ENCODE assay signal across 1 cellular context in the genomic region with DNA sequence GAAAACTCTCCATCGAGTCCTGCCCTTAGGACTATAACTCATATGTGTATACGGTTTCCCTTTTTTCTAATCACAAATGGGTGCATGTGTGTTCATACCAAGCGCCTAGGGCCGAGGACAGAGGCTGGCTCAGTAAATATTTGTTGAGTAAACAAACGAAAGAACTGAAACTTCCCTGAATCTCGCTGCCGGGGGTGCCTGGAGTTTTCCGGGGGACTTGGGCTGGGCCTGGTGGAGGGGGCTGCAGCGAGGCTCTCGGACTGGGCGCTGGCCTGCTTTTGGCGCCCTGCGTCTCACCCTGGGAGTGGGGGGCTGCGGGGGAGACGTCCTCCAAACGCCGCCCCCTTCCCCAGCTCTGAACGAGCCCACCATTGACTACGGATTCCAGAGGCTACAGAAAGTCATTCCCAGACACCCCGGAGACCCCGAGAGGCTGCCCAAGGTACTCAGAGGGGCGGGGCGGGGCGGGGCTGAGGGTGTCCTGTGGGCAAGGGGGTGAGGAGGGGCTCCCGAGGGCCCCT.
TF ChIP-seq lines count a peak whose summit lies in the region.

No MANE protein-coding gene starts in this region.

TF ChIP-seq in H1, 55 proteins besides CTCF, POLR2A, EP300 and RAD21:
- TF ChIP-seq CHD1 (IDR thresholded peaks at IDR 0.05; ENCODE audit: low read depth, low read length) (no peak), NRF1 (IDR thresholded peaks at IDR 0.05; ENCODE audit: low read depth, low read length) (no peak), RNF2 (IDR thresholded peaks at IDR 0.05; ENCODE audit: borderline replicate concordance, low read depth, low read length, missing control alignments, poor library complexity, severe bottlenecking) (no peak), TCF12 (IDR thresholded peaks at IDR 0.05; ENCODE audit: low read depth, low read length) (no peak), BRCA1 (IDR thresholded peaks at IDR 0.05; ENCODE audit: low read depth, low read length) (no peak), ATF2 (IDR thresholded peaks at IDR 0.05; ENCODE audit: low read length) (no peak)
- TF ChIP-seq, protein P1, sequence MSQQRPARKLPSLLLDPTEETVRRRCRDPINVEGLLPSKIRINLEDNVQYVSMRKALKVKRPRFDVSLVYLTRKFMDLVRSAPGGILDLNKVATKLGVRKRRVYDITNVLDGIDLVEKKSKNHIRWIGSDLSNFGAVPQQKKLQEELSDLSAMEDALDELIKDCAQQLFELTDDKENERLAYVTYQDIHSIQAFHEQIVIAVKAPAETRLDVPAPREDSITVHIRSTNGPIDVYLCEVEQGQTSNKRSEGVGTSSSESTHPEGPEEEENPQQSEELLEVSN (IDR thresholded peaks at IDR 0.05), result no peak
